19 cellular contexts compared by ENCODE assay signal in genomic region chr19:49210901-49211451, GRCh38. TPM values are rescaled to one million over a fixed set of nuclear protein-coding genes. Genes with fewer than 3 reads are reported as not detected.
A peak's percentile ranks its signal among the peaks of the same experiment; 100 is the strongest.
DNase-seq lines count a peak whose midpoint lies in the region; ATAC-seq and TF ChIP-seq lines count a peak whose summit lies in the region.
"Had no signal": no experiment of that assay in that cellular context is flagged by ENCODE, and none has a peak within 500 bp of the region (broad histone marks: within the 10 kb centered on the region; RNA-seq: fewer than 3 reads in every experiment).

No MANE protein-coding gene starts in this region.

- peaks cover 3% of the 10 kb centered on the region for H3K4me1 Mint-ChIP-seq in activated naive CD4-positive, alpha-beta T cell treated with anti-CD3 and anti-CD28 coated beads for 36 hours (ENCODE audit: low read depth)

- no peaks in the 10 kb centered on the region for H3K27me3 ChIP-seq in HUES6 (ENCODE audit: control insufficient read depth, insufficient read depth, low read length)
- no peaks in the 10 kb centered on the region for H3K27me3 ChIP-seq in right lobe of liver
- H3K27me3 ChIP-seq in testis: no peaks in the 10 kb centered on the region
- H3K27me3 ChIP-seq: adrenal gland had no signal

- no peak for TF ChIP-seq CTCF in choroid plexus epithelial cell (conservative IDR thresholded peaks at IDR 0.05; ENCODE audit: low read depth, low read length)
- no peak for TF ChIP-seq CTCF in right lobe of liver (IDR thresholded peaks at IDR 0.05)
- TF ChIP-seq CTCF in testis (IDR thresholded peaks at IDR 0.05): no peak

- H3K36me3 Mint-ChIP-seq in activated naive CD4-positive, alpha-beta T cell treated with anti-CD3 and anti-CD28 coated beads for 36 hours (ENCODE audit: low read depth): no peaks in the 10 kb centered on the region

- H3K4me1 ChIP-seq in HUES6 (ENCODE audit: control insufficient read depth, insufficient read depth, low read length) (peaks cover 8% of the 10 kb centered on the region), right lobe of liver (peaks cover 0 to 17% (median 0%) of the 10 kb centered on the region in 4 donors), testis (peaks cover 4% of the 10 kb centered on the region)

- intact Hi-C loops in right lobe of liver (cut with DNase I) (no loop called here), testis (cut with DNase I; ENCODE audit: low total_unique reads) (loop anchor here (10.0 kb wide), 1 partner anchor 116 kb away; no protein-coding TSS in a partner anchor)
- intact Hi-C loops in activated naive CD4-positive, alpha-beta T cell treated with anti-CD3 and anti-CD28 coated beads for 36 hours (cut with micrococcal nuclease): no loop called here

- no peak for DNase-seq in choroid plexus epithelial cell (ENCODE audit: low read depth)
- DNase-seq in right lobe of liver: no peak
- no peak for DNase-seq in testis
- no peak for DNase-seq in ecto neural progenitor cell (ENCODE audit: low spot score)
- DNase-seq in activated naive CD4-positive, alpha-beta T cell treated with anti-CD3 and anti-CD28 coated beads for 36 hours: no peak
- DNase-seq: hippocampal formation, mammary epithelial cell, NCI-H2029 treated with DMSO at 0.1 percent for 48 hours, NCI-H526 treated with DMSO at 0.1 percent for 48 hours had no signal

- peaks cover 2% of the 10 kb centered on the region for H3K27me3 Mint-ChIP-seq in activated naive CD4-positive, alpha-beta T cell treated with anti-CD3 and anti-CD28 coated beads for 36 hours (ENCODE audit: low read depth)

- H3K9ac ChIP-seq in HUES6 (ENCODE audit: low read length): peak overlapping the region; percentile 51

- no peaks in the 10 kb centered on the region for H3K9me3 Mint-ChIP-seq in activated naive CD4-positive, alpha-beta T cell treated with anti-CD3 and anti-CD28 coated beads for 36 hours
- H3K9me3 Mint-ChIP-seq: activated T-cell treated with anti-CD3 and anti-CD28 coated beads, Interleukin-2, amount 50 U/mL, for 24 hours; dendritic cell treated with granulocyte-macrophage colony-stimulating factor and Interleukin-4, amounts not matched to agents 40 ng/mL and 50 ng/mL, for 4 days had no signal

- H3K4me3 ChIP-seq in HUES6 (ENCODE audit: low read depth, low read length) (peak overlapping the region; percentile 55), choroid plexus epithelial cell (ENCODE audit: low read depth, low read length) (peak overlapping the region; percentile 24), right lobe of liver (peak overlapping the region; percentile 48 to 65 (median 62)), testis (peak overlapping the region; percentile 10 to 45)
- H3K4me3 ChIP-seq: adrenal gland, GM12878 had no signal

- CTCF ChIA-PET in activated naive CD4-positive, alpha-beta T cell treated with anti-CD3 and anti-CD28 coated beads for 36 hours (lab: Charles Lee): no interaction called here

- no peak overlapping the region for H3K27ac Mint-ChIP-seq in activated naive CD4-positive, alpha-beta T cell treated with anti-CD3 and anti-CD28 coated beads for 36 hours
- H3K27ac Mint-ChIP-seq: activated T-cell treated with anti-CD3 and anti-CD28 coated beads, Interleukin-2, amount 50 U/mL, for 24 hours had no signal

- peak in 3 of 4 donors; percentile 1 to 24 (median 8) for ATAC-seq in right lobe of liver
- ATAC-seq in HG02885 (IDR thresholded peaks at IDR 0.05; ENCODE audit: poor library complexity, unreplicated experiment): no peak

- H3K36me3 ChIP-seq in HUES6 (ENCODE audit: control insufficient read depth, insufficient read depth, low read length): 0 out of 2 replicates have a peak, but pooled peaks cover 5% of the 10 kb centered on the region
- no peaks in the 10 kb centered on the region for H3K36me3 ChIP-seq in right lobe of liver
- H3K36me3 ChIP-seq in testis (ENCODE audit: low read depth, missing control alignments): no peaks in the 10 kb centered on the region
- H3K36me3 ChIP-seq: adrenal gland, neutrophil had no signal

- H3K4me3 Mint-ChIP-seq in activated naive CD4-positive, alpha-beta T cell treated with anti-CD3 and anti-CD28 coated beads for 36 hours: no peak overlapping the region

- WGBS in right lobe of liver (ENCODE audit: insufficient coverage, low coverage, low lambda C conversion rate, missing lambda C conversion rate): 67% methylated on average over 8 of the region's 19 CpGs
- WGBS in testis, 2 donors: 57 to 70% methylated on average over 17 to 19 of the region's 19 CpGs

- TF ChIP-seq POLR2A in right lobe of liver (IDR thresholded peaks at IDR 0.05) (no peak), testis (IDR thresholded peaks at IDR 0.05) (no peak)

- H3K27ac ChIP-seq in HUES6 (ENCODE audit: low read depth, low read length) (0 out of 2 replicates have a peak overlapping the region, but pooled peaks have one; percentile 39), right lobe of liver (peak overlapping the region; percentile 56 to 77 (median 57)), testis (no peak overlapping the region)
- H3K27ac ChIP-seq: adrenal gland, C4-2B, neutrophil had no signal

- H3K9me3 ChIP-seq in HUES6 (ENCODE audit: control insufficient read depth, insufficient read depth, low read depth, low read length) (no peaks in the 10 kb centered on the region), right lobe of liver (no peaks in the 10 kb centered on the region), testis (no peaks in the 10 kb centered on the region)
- H3K9me3 ChIP-seq: adrenal gland, neutrophil had no signal

RNA-seq across cellular contexts. Expression of gene TRPM4, which starts 53.4 kb away (rescaled TPM):
- total RNA-seq in right lobe of liver (10 to 100 TPM in 5 of 6 experiments, 1 to 10 TPM in 1; 9.2 to 31.1 (median 14.3) TPM), testis (10 to 100 TPM; 30.5 to 45.7 TPM)
- 16.0 TPM for polyA plus RNA-seq in testis (ENCODE audit: insufficient read depth, low read depth, low replicate concordance)
- total RNA-seq in activated naive CD4-positive, alpha-beta T cell treated with anti-CD3 and anti-CD28 coated beads for 36 hours: under 1 TPM; 0.22 to 0.62 TPM

RNA-seq across cellular contexts. Expression of gene HRC, which starts 55.8 kb away (rescaled TPM):
- total RNA-seq in right lobe of liver (under 1 TPM in 4 of 6 experiments, not detected in 2; 0.18 to 0.68 (median 0.19) TPM), testis (1 to 10 TPM; 1.8 to 5.4 TPM)
- 4.1 TPM for polyA plus RNA-seq in testis (ENCODE audit: insufficient read depth, low read depth, low replicate concordance)
- total RNA-seq in activated naive CD4-positive, alpha-beta T cell treated with anti-CD3 and anti-CD28 coated beads for 36 hours: not detected
- total RNA-seq: Daoy, fibroblast of lung, GM12878, mammary epithelial cell had no signal
- polyA plus RNA-seq: mammary epithelial cell had no signal

Comparison
In these comparisons a context has a peak if more than half of its experiments do, and no peak if none do; other contexts are left out.
1. H3K27ac ChIP-seq: peak in HUES6 (single experiment) and right lobe of liver (3 of 3); none in testis (0 of 2).
2. RNA of gene TRPM4, which starts 53.4 kb away (total RNA-seq): 30.5 to 45.7 TPM in testis and 9.2 to 31.1 TPM in right lobe of liver; 0.22 to 0.62 TPM in activated naive CD4-positive, alpha-beta T cell treated with anti-CD3 and anti-CD28 coated beads for 36 hours; every median in the first group is over 4 times any median in the second.
3. Peak in every context shown above with its lines, with median percentiles within 50 percentile points of each other: H3K4me3 ChIP-seq.